In the genomic region with DNA sequence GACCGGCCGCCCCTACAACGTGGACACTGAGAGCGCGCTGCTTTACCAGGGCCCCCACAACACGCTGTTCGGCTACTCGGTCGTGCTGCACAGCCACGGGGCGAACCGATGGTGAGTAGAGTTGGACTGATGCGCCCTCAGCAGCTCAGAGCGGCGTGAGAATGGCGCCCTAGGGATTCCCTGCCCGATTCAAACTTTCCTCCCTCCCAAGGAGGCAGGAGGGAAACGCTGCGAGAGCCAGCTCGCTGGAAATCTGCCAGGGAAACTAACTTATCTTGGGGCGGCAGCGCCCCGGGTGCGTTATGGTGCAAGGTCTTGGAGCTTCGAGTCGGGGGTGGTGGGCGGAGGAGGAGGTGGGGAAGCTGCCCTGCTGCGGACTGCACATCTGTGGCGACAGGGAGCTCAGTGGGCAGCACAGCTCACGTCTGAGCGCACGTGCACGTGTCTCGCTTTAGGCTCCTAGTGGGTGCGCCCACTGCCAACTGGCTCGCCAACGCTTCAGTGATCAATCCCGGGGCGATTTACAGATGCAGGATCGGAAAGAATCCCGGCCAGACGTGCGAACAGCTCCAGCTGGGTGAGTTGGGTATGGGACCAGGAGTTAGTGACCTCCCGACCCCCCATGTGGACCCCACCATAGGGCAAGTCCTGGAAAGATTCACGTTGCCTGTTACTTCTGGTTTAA, we compare ENCODE assay signal across 9 cellular contexts. TPM values are rescaled to one million over a fixed set of nuclear protein-coding genes. Genes with fewer than 3 reads are reported as not detected.
DNase-seq lines count a peak whose midpoint lies in the region; TF ChIP-seq lines count a peak whose summit lies in the region.
"Had no signal": no experiment of that assay in that cellular context is flagged by ENCODE, and none has a peak within 500 bp of the region (broad histone marks: within the 10 kb centered on the region; RNA-seq: fewer than 3 reads in every experiment).

No MANE protein-coding gene starts in this region.

- peak overlapping the region; percentile 86 for H3K4me3 Mint-ChIP-seq in type B pancreatic cell

- H3K9me3 ChIP-seq in fibroblast of lung (ENCODE audit: control insufficient read depth, insufficient read depth, low read depth, low read length) (no peaks in the 10 kb centered on the region), neuron (ENCODE audit: low read length) (no peaks in the 10 kb centered on the region)

- H3K4me1 Mint-ChIP-seq in type B pancreatic cell (ENCODE audit: unreplicated experiment): peaks cover 6% of the 10 kb centered on the region

- H2AFZ ChIP-seq in fibroblast of lung (ENCODE audit: low read length) (peak overlapping the region; percentile 87), neuron (ENCODE audit: low read depth, low read length) (peak overlapping the region; percentile 98)

- H3K9ac ChIP-seq in fibroblast of lung (ENCODE audit: insufficient read depth, low read length): peak overlapping the region; percentile 76

- H3K4me1 ChIP-seq in fibroblast of lung (ENCODE audit: control insufficient read depth, extremely low read depth, insufficient read depth, low read length): no peaks in the 10 kb centered on the region
- H3K4me1 ChIP-seq in neuron (ENCODE audit: insufficient read depth, low read length): peaks cover 7% of the 10 kb centered on the region

- H3K9me3 Mint-ChIP-seq in type B pancreatic cell: no peaks in the 10 kb centered on the region

- H3K79me2 ChIP-seq in fibroblast of lung (ENCODE audit: control insufficient read depth, insufficient read depth, low read length): peaks cover 6% of the 10 kb centered on the region

- peak overlapping the region; percentile 94 for H3K4me2 ChIP-seq in fibroblast of lung (ENCODE audit: extremely low read depth, insufficient read depth, low read length)

- H4K20me1 ChIP-seq in fibroblast of lung (ENCODE audit: control insufficient read depth, extremely low read depth, insufficient read depth, low read length): no peaks in the 10 kb centered on the region

- H3K27ac ChIP-seq in fibroblast of lung (ENCODE audit: insufficient read depth, low read length): peak overlapping the region; percentile 73
- H3K27ac ChIP-seq: VCaP had no signal

- DNase-seq in ELR (ENCODE audit: low read depth): peak; percentile 74
- peak; percentile 70 for DNase-seq in HCEC 1CT
- DNase-seq in NCI-H446 (lab: John Stamatoyannopoulos, UW): peak; percentile 49 to 65
- peak; percentile 19 for DNase-seq in activated T-cell treated with anti-CD3 and anti-CD28 coated beads for 1 hour (ENCODE audit: low read depth)
- DNase-seq in fibroblast of lung (ENCODE audit: low read depth in 2 of 2): peak; percentile 48 to 53
- DNase-seq in type B pancreatic cell (ENCODE audit: extremely low spot score, unreplicated experiment): peak; percentile 68
- DNase-seq in NCI-H1436 (lab: John Stamatoyannopoulos, UW): no peak

- H3K4me3 ChIP-seq in fibroblast of lung (replicated peaks in 1 of 4; ENCODE audit: control extremely low read depth in 1 of 4, insufficient read depth in 1 of 4, low read depth in 3 of 4, low read length in 4 of 4) (peak overlapping the region; percentile 61 to 88 (median 75)), neuron (ENCODE audit: low read length) (peak overlapping the region; percentile 59)

- no peak overlapping the region for H3K27ac Mint-ChIP-seq in type B pancreatic cell

- H3K36me3 ChIP-seq in fibroblast of lung (ENCODE audit: control insufficient read depth, insufficient read depth, low read length): no peaks in the 10 kb centered on the region
- no peaks in the 10 kb centered on the region for H3K36me3 ChIP-seq in neuron (ENCODE audit: insufficient read depth, low read length)

- TF ChIP-seq CTCF in fibroblast of lung (conservative IDR thresholded peaks at IDR 0.05 in 1 of 2, IDR thresholded peaks at IDR 0.05 in 1 of 2; ENCODE audit: low read depth in 1 of 2, low read length in 2 of 2) (no peak), type B pancreatic cell (conservative IDR thresholded peaks at IDR 0.05) (no peak)

- H3K27me3 ChIP-seq in fibroblast of lung (ENCODE audit: control insufficient read depth, insufficient read depth, low read length): no peaks in the 10 kb centered on the region
- H3K27me3 ChIP-seq in neuron (ENCODE audit: insufficient read depth, low read length): no peaks in the 10 kb centered on the region

- peaks cover 74% of the 10 kb centered on the region for H3K27me3 Mint-ChIP-seq in type B pancreatic cell

- no peaks in the 10 kb centered on the region for H3K36me3 Mint-ChIP-seq in type B pancreatic cell

RNA-seq across cellular contexts. Expression of a gene that starts 0.7 kb away (rescaled TPM):
- total RNA-seq in fibroblast of lung: 18.0 and 57.5 TPM in 2 replicates
- 27.3 and 44.6 TPM in 2 replicates for polyA plus RNA-seq in fibroblast of lung
- 20.8 and 31.5 TPM in 2 replicates for polyA plus RNA-seq in fibroblast of lung (2012)
- 10.1 and 14.0 TPM in 2 replicates for polyA minus RNA-seq in fibroblast of lung (ENCODE audit: low replicate concordance)
- total RNA-seq in type B pancreatic cell (ENCODE audit: low replicate concordance): 0.90 and 9.5 TPM in 2 replicates
